In the genomic region with DNA sequence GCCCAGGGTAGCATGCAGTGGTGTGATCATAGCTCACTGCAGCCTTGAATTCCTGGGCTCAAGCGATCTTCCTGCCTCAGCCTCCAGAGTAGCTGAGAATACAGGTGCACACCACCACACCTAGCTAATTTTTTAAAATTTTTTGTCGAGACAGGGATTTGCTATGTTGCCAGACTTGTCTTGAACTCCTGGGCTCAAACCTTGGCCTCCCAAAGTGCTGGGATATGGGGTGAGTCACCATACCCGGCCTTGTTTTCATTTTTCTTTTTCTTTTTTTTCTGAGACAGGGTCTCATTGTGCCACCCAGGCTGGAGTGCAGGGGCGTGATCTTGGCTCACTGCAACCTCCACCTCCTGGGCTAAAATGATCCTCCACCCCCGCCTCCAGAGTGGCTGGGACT, we compare ENCODE assay signal across 32 cellular contexts. TPM values are rescaled to one million over a fixed set of nuclear protein-coding genes. Genes with fewer than 3 reads are reported as not detected.
"Had no signal": no experiment of that assay in that cellular context is flagged by ENCODE, and none has a peak within 500 bp of the region (broad histone marks: within the 10 kb centered on the region; RNA-seq: fewer than 3 reads in every experiment).

No MANE protein-coding gene starts in this region.

- H3K27me3 ChIP-seq: adrenal gland, ascending aorta, body of pancreas, breast epithelium, cardiac muscle cell had no signal

- H3K27ac ChIP-seq: adrenal gland, ascending aorta, body of pancreas, breast epithelium, cardiac muscle cell had no signal

- H3K4me1 ChIP-seq: body of pancreas, breast epithelium had no signal

- H3K9me3 ChIP-seq: adrenal gland, ascending aorta, body of pancreas, breast epithelium had no signal

- ATAC-seq: activated naive CD4-positive, alpha-beta T cell treated with anti-CD3 and anti-CD28 coated beads, Interleukin-2, amount 50 U/mL, for 72 hours; activated naive CD8-positive, alpha-beta T cell treated with anti-CD3 and anti-CD28 coated beads, Interleukin-2, amount 50 U/mL, for 24 hours; activated T-cell treated with anti-CD3 and anti-CD28 coated beads, Interleukin-2, amount 50 U/mL, for 4 hours; activated T-cell treated with anti-CD3 and anti-CD28 coated beads, Interleukin-2, amount 50 U/mL, for 72 hours; activated T-helper 17 cell treated with anti-CD3 and anti-CD28 coated beads, Interleukin-2, amount 50 U/mL, for 72 hours; body of pancreas had no signal

- DNase-seq: activated effector memory CD4-positive, alpha-beta T cell treated with anti-CD3 and anti-CD28 coated beads, Interleukin-2, amount 50 U/mL, for 16 hours; activated effector memory CD4-positive, alpha-beta T cell treated with Interleukin-2 at 50 U/mL for 16 hours; activated gamma-delta T cell; activated gamma-delta T cell treated with Interleukin-2 at 50 U/mL for 16 hours; activated naive CD4-positive, alpha-beta T cell; activated naive CD4-positive, alpha-beta T cell treated with anti-CD3 and anti-CD28 coated beads for 36 hours; activated naive CD4-positive, alpha-beta T cell treated with anti-CD3 and anti-CD28 coated beads, Interleukin-2, amount 10 ng/mL, durations not matched to agents 7 days and 5 days; activated naive CD4-positive, alpha-beta T cell treated with anti-CD3 and anti-CD28 coated beads, Interleukin-2, amount 50 U/mL, for 16 hours; activated naive CD4-positive, alpha-beta T cell treated with Interleukin-2 at 50 U/mL for 16 hours; activated naive CD8-positive, alpha-beta T cell treated with anti-CD3 and anti-CD28 coated beads for 36 hours; activated naive CD8-positive, alpha-beta T cell treated with anti-CD3 and anti-CD28 coated beads, Interleukin-2, amount 10 ng/mL, durations not matched to agents 7 days and 5 days; activated naive CD8-positive, alpha-beta T cell treated with anti-CD3 and anti-CD28 coated beads, Interleukin-2, amount 50 U/mL, for 24 hours; activated T-cell treated with anti-CD3 and anti-CD28 coated beads for 4 hours; activated T-cell treated with anti-CD3 and anti-CD28 coated beads, Interleukin-2, amount 50 U/mL, for 1 hour; activated T-cell treated with anti-CD3 and anti-CD28 coated beads, Interleukin-2, amount 50 U/mL, for 24 hours; activated T-cell treated with anti-CD3 and anti-CD28 coated beads, Interleukin-2, amount 50 U/mL, for 4 hours; activated T-cell treated with anti-CD3 and anti-CD28 coated beads, Interleukin-2, amount 50 U/mL, for 48 hours; activated T-cell treated with anti-CD3 and anti-CD28 coated beads, Interleukin-2, amount 50 U/mL, for 72 hours; adrenal gland; amniotic stem cell; amygdala; anterior cingulate cortex; body of pancreas; caudate nucleus; central memory CD4-positive, alpha-beta T cell; cerebellar nuclear complex had no signal

- H3K36me3 ChIP-seq: breast epithelium, cardiac muscle cell had no signal

- H3K4me3 ChIP-seq: adrenal gland, ascending aorta, body of pancreas, breast epithelium, cardiac muscle cell had no signal

RNA-seq across cellular contexts. Expression of a gene that starts 52.8 kb away (rescaled TPM):
- total RNA-seq: activated naive CD4-positive, alpha-beta T cell treated with anti-CD3 and anti-CD28 coated beads for 36 hours; activated naive CD8-positive, alpha-beta T cell treated with anti-CD3 and anti-CD28 coated beads for 36 hours; activated T-helper 1 cell treated with anti-CD3 and anti-CD28 coated beads, Interleukin-12 subunit alpha, Interleukin-12 subunit beta, Interleukin-2, Interleukin-4 antibody, amounts not matched to agents 30 ng/mL and 10 ng/mL and 1 ng/mL, durations not matched to agents 14 hours and 24 hours and 36 hours had no signal
